ENCODE assay signal across 8 cellular contexts in the genomic region with DNA sequence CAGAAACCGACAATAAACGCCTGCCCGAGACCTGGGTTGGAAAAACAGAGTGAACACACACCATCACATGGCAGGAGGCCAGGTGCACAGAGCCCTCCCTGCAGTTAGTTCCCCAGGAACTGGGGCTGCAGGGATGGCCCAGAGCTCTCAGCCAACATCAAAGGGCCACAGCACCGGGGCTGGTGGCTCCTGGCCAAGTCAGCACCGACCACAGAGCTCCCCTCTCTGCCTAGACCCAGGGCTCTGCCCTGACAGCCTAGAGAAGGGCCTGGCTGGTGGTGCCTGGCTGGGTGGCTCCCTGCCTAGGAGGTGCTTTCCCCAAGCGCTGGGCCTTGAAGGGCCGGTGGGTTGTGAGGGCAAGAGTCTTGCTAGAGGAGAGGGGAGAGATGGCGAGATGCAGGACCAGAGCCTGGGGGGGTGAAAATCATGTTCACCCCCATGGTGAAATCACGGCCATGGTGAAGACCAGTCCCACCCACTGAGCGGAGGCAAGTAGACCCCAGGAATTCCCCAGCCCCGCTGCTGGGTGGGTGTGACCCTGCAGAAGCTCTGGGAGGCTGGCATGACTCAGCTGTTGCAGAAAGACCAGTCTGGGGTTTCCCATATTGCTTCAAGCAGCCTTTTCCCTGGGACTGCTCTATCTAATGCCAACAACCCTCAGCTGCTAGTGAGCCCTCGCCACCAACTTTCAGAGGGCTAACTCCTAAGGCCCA.
A peak's percentile ranks its signal among the peaks of the same experiment; 100 is the strongest.
DNase-seq lines count a peak whose midpoint lies in the region.

No MANE protein-coding gene starts in this region.

- peak; percentile 77 for DNase-seq in NK-92 treated with Interleukin-12 subunit alpha and Interleukin-12 subunit beta, amount 100 ng/mL, for 24 hours (lab: John Stamatoyannopoulos, UW)
- DNase-seq in NK-92 (lab: John Stamatoyannopoulos, UW; ENCODE audit: unreplicated experiment): no peak
- DNase-seq in HPDE6-E6E7 (ENCODE audit: extremely low spot score): peak; percentile 79
- peak; percentile 31 for DNase-seq in activated CD4-positive, CD25-positive, alpha-beta regulatory T cell treated with anti-CD3 and anti-CD28 coated beads, Interleukin-2, amount 50 U/mL, for 16 hours (ENCODE audit: low read depth, low spot score)
- peak; percentile 14 for DNase-seq in effector CD8-positive, alpha-beta T cell (lab: John Stamatoyannopoulos, UW)
- DNase-seq in stimulated activated CD4-positive, alpha-beta T cell treated with anti-CD3 and anti-CD28 coated beads, Interleukin-15, amount 100 ng/mL, for 24 hours: peak; percentile 70
- DNase-seq in COLO829 (ENCODE audit: low spot score): no peak
- DNase-seq in iPS-NIHi11 (ENCODE audit: low spot score): no peak

Comparison
In these comparisons a context has a peak if more than half of its experiments do, and no peak if none do; other contexts are left out.
1. DNase-seq: peak in NK-92 treated with Interleukin-12 subunit alpha and Interleukin-12 subunit beta, amount 100 ng/mL, for 24 hours (single experiment), HPDE6-E6E7 (single experiment), activated CD4-positive, CD25-positive, alpha-beta regulatory T cell treated with anti-CD3 and anti-CD28 coated beads, Interleukin-2, amount 50 U/mL, for 16 hours (single experiment), effector CD8-positive, alpha-beta T cell (single experiment) and stimulated activated CD4-positive, alpha-beta T cell treated with anti-CD3 and anti-CD28 coated beads, Interleukin-15, amount 100 ng/mL, for 24 hours (single experiment); none in NK-92 (single experiment), COLO829 (single experiment) and iPS-NIHi11 (single experiment).